ENCODE assay signal across 21 cellular contexts in the genomic region with DNA sequence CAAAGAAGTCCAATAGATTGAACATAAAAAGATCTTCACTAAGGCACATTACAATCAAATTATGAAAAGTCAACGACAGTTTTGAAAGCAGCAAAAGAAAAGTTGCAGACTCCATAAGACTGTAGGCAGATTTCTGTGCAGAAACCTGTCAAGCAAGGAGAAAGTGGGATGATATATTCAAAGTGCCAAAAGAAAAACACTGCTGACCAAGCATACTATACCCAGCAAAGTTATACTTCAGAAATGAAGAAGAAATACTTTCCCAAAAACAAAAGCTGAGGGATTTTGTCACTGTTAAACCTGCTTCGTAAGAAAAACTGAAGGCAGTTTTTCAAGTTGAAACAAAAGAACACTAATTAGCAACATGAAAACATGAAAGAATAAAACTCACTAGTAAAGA.
"Had no signal": no experiment of that assay in that cellular context is flagged by ENCODE, and none has a peak within 500 bp of the region (broad histone marks: within the 10 kb centered on the region; RNA-seq: fewer than 3 reads in every experiment).

No MANE protein-coding gene starts in this region.

- H3K4me3 ChIP-seq: MG63 had no signal

- H3K27ac ChIP-seq: RWPE1 had no signal

- DNase-seq: KBM-7, MG63, NCI-H1092, NCI-H1105 treated with DMSO at 0.1 percent for 48 hours, NCI-H1436, NCI-H187, NCI-H2029, NCI-H2081 treated with DMSO at 0.1 percent for 48 hours, NCI-H2171, NCI-H226, NCI-H446, NCI-H510A, NCI-H524 treated with DMSO at 0.1 percent for 48 hours, NCI-H69, NCI-H774, PC-3, SHP77, SK-N-SH, SW 1271 had no signal

- ATAC-seq: Panc1, PC-3 had no signal

- H3K4me2 ChIP-seq: SK-N-SH had no signal

- H3K9ac ChIP-seq: SK-N-SH had no signal

- H3K27me3 ChIP-seq: MG63 had no signal
